In the genomic region with DNA sequence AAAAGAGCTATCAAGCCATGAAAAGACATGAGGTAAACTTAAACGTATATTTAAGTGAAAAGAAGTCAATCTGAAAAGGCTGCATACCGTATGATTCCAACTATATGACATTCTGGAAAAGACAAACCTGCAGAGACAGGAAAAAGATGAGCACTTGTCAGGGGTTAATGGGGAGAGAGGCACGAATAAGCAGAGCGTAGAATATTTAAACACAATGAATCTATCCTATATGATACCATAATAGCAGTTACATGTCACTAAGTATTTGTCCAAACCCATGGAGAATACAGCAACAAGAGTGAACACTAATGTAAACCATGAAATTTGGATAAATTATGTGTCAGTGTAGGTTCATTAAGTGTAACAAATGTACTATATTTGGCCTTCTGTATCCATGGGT, we compare ENCODE assay signal across 3 cellular contexts.
"Had no signal": no experiment of that assay in that cellular context is flagged by ENCODE, and none has a peak within 500 bp of the region (broad histone marks: within the 10 kb centered on the region; RNA-seq: fewer than 3 reads in every experiment).

No MANE protein-coding gene starts in this region.

- H3K4me3 ChIP-seq: GM12878 had no signal

- DNase-seq: GDM1, GF-D8 had no signal
